8 cellular contexts compared by ENCODE assay signal in the genomic region with DNA sequence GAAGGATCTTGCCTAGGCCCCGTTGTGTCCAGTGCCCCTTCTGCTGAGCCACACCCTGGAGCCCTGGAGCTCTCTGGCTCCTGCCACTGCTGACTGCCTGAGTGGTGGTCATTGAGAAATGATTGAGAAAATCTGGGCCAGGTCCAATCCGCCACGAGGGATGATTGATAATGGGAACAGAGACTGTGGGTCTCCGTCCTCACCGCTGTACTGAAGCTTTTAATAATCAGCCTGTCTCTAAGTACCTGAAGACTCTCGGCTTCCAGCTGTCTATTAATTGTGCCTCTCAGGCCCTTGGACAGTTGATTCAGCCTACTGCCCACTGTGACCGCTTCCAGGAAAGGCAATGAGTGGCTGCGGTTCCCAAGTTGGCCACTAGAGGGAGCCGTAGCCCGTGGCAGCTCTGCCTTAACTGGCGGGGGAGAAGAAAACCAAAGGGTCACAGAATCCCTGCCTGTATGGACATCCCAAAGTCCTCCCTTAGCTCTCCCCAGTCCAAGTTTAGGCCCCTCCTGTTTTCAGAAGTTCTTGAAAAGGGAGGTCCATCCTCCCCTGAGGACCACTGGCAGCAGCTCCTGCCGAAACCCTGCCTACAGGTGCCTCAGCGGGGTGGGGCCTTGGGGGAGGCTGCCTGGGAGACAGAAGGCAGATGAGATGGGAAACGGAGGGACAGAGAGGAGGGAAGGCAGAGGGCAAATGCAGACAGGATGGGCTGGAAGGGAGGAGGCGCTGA.
DNase-seq lines count a peak whose midpoint lies in the region; ATAC-seq and TF ChIP-seq lines count a peak whose summit lies in the region.

No MANE protein-coding gene starts in this region.

- TF ChIP-seq CTCF in ovary (IDR thresholded peaks at IDR 0.05) (peak; percentile 97 to 98 (median 98)), thoracic aorta (IDR thresholded peaks at IDR 0.05) (peak; percentile 97)

- H3K4me3 Mint-ChIP-seq in activated naive CD4-positive, alpha-beta T cell treated with anti-CD3 and anti-CD28 coated beads, Interleukin-2, amount 10 ng/mL, durations not matched to agents 7 days and 5 days: peak overlapping the region; percentile 76

- H3K9me3 Mint-ChIP-seq in activated naive CD4-positive, alpha-beta T cell treated with anti-CD3 and anti-CD28 coated beads, Interleukin-2, amount 10 ng/mL, durations not matched to agents 7 days and 5 days: no peaks in the 10 kb centered on the region

- H3K36me3 ChIP-seq in ovary: no peaks in the 10 kb centered on the region
- peaks cover 24% of the 10 kb centered on the region for H3K36me3 ChIP-seq in thoracic aorta

- CTCF ChIA-PET in activated naive CD4-positive, alpha-beta T cell treated with anti-CD3 and anti-CD28 coated beads, Interleukin-2, amount 10 ng/mL, durations not matched to agents 7 days and 5 days (lab: Charles Lee): interaction anchor here (0.6 to 10.6 kb wide), 25 partner anchors 10 to 1096 kb away, joined by 3 to 260 read pairs (median 5); partner anchors contain the start of gene RUFY4

- no peak for TF ChIP-seq EP300 in ovary (IDR thresholded peaks at IDR 0.05)

- peak; percentile 44 for TF ChIP-seq POLR2A in ovary (IDR thresholded peaks at IDR 0.05)

- peak overlapping the region; percentile 60 for H3K27ac Mint-ChIP-seq in activated naive CD4-positive, alpha-beta T cell treated with anti-CD3 and anti-CD28 coated beads, Interleukin-2, amount 10 ng/mL, durations not matched to agents 7 days and 5 days

- H3K27me3 Mint-ChIP-seq in activated naive CD4-positive, alpha-beta T cell treated with anti-CD3 and anti-CD28 coated beads, Interleukin-2, amount 10 ng/mL, durations not matched to agents 7 days and 5 days: peaks cover 5% of the 10 kb centered on the region

- 35 to 39% (median 36%) methylated on average over 15 of the region's 15 CpGs for WGBS in ovary, 3 donors

- H3K27me3 ChIP-seq in ovary (no peaks in the 10 kb centered on the region), thoracic aorta (replicated peaks; ENCODE audit: insufficient read depth) (no peaks in the 10 kb centered on the region)

- DNase-seq in DMS 273 (lab: John Stamatoyannopoulos, UW; ENCODE audit: unreplicated experiment): peak; percentile 82
- no peak for DNase-seq in DMS 273 treated with DMSO at 0.1 percent for 48 hours (lab: John Stamatoyannopoulos, UW)
- DNase-seq in LHCN-M2 (ENCODE audit: low read depth): peak; percentile 57
- peak; percentile 76 for DNase-seq in SK-N-DZ (ENCODE audit: low spot score)
- DNase-seq in activated naive CD4-positive, alpha-beta T cell treated with anti-CD3 and anti-CD28 coated beads, Interleukin-2, amount 10 ng/mL, durations not matched to agents 7 days and 5 days: peak; percentile 82
- peak; percentile 80 for DNase-seq in glomerular visceral epithelial cell (ENCODE audit: extremely low spot score)
- DNase-seq in ovary: peak; percentile 76 to 93 (median 91)
- no peak for DNase-seq in thoracic aorta (ENCODE audit: low spot score)

- peaks cover 24% of the 10 kb centered on the region for H3K4me1 Mint-ChIP-seq in activated naive CD4-positive, alpha-beta T cell treated with anti-CD3 and anti-CD28 coated beads, Interleukin-2, amount 10 ng/mL, durations not matched to agents 7 days and 5 days

- H3K36me3 Mint-ChIP-seq in activated naive CD4-positive, alpha-beta T cell treated with anti-CD3 and anti-CD28 coated beads, Interleukin-2, amount 10 ng/mL, durations not matched to agents 7 days and 5 days: no peaks in the 10 kb centered on the region

- H3K27ac ChIP-seq in ovary: peak overlapping the region in 1 of 2 donors; percentile 8
- peak overlapping the region; percentile 58 to 68 for H3K27ac ChIP-seq in thoracic aorta

- intact Hi-C loops in ovary (cut with DNase I): loop anchor here (2.0 to 10.0 kb wide), 7 partner anchors 98 to 276 kb away; partner anchors contain the start of gene RUFY4 (in 2 of the 4)

- peak; percentile 23 for ATAC-seq in thoracic aorta (ENCODE audit: insufficient number of reproducible peaks, low FRiP score, low read depth)

- H3K4me3 ChIP-seq in ovary (no peak overlapping the region), thoracic aorta (peak overlapping the region; percentile 47)

- H3K4me1 ChIP-seq in ovary (ENCODE audit: insufficient read depth) (peaks cover 5% of the 10 kb centered on the region), thoracic aorta (ENCODE audit: control insufficient read depth in 1 of 2, low read depth in 2 of 2) (peaks cover 0 to 18% of the 10 kb centered on the region in 2 donors)

- H3K9me3 ChIP-seq in ovary (no peaks in the 10 kb centered on the region), thoracic aorta (no peaks in the 10 kb centered on the region)

Comparison
In these comparisons a context has a peak if more than half of its experiments do, and no peak if none do; other contexts are left out.
1. DNase-seq: peak in DMS 273 (single experiment), LHCN-M2 (single experiment), SK-N-DZ (single experiment), activated naive CD4-positive, alpha-beta T cell treated with anti-CD3 and anti-CD28 coated beads, Interleukin-2, amount 10 ng/mL, durations not matched to agents 7 days and 5 days (single experiment), glomerular visceral epithelial cell (single experiment) and ovary (5 of 5); none in DMS 273 treated with DMSO at 0.1 percent for 48 hours (single experiment) and thoracic aorta (single experiment).